In the genomic region with DNA sequence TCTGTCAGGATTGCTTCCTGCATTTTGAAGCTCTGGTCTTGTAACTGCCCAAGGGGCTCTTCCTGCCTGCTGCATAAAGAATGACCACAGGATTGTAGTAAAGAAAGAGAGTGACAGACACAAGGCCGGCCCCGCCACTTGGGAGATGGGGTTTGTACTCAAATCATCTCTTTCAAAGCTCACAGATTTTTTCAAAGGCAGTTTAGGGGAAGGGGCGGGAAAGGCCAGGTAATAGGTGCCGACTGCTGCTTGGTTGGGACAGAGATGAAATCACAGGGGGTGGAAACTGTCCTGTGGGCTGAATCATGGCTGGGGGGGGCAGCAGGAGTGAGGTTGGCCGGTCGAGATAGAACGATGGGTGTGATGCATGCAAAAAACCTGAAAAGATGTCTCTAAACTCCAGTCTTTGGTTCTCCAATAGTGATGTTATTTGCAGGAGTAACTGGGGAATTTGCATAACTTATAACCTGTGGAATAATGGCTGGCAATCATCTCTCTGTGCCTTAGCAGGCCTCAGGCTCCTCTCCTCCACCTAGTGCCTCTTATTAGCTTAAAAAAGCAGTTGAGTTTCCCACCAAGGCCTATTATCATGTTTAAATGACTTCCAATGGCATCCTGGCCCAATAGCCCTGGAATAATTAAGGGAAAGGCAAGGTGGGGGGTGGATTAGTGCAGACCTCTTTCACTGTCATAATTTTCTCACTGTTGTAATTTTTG, we compare ENCODE assay signal across 22 cellular contexts.
"Had no signal": no experiment of that assay in that cellular context is flagged by ENCODE, and none has a peak within 500 bp of the region (broad histone marks: within the 10 kb centered on the region; RNA-seq: fewer than 3 reads in every experiment).

No MANE protein-coding gene starts in this region.

- H3K4me3 ChIP-seq: esophagus muscularis mucosa, gastroesophageal sphincter, heart right ventricle, left lung, tibial artery, uterus had no signal

- H3K36me3 Mint-ChIP-seq: activated CD4-positive, alpha-beta memory T cell treated with anti-CD3 and anti-CD28 coated beads for 36 hours; activated naive CD8-positive, alpha-beta T cell treated with anti-CD3 and anti-CD28 coated beads for 36 hours had no signal

- H3K36me3 ChIP-seq: esophagus muscularis mucosa, gastroesophageal sphincter, heart right ventricle, left lung, tibial artery, uterus had no signal

- H3K4me1 ChIP-seq: esophagus muscularis mucosa, gastroesophageal sphincter, heart right ventricle, left lung, tibial artery, uterus had no signal

- H3K4me1 Mint-ChIP-seq: activated B cell treated with CpG ODN at 0.5 μM for 24 hours; activated naive CD8-positive, alpha-beta T cell treated with anti-CD3 and anti-CD28 coated beads for 36 hours; activated T-helper 17 cell treated with anti-CD3 and anti-CD28 coated beads, Interleukin-2, amount 50 U/mL, for 72 hours; nephron had no signal

- H3K27ac Mint-ChIP-seq: activated B cell treated with CpG ODN at 0.5 μM for 24 hours; activated CD4-positive, alpha-beta memory T cell treated with anti-CD3 and anti-CD28 coated beads for 36 hours; activated naive CD8-positive, alpha-beta T cell treated with anti-CD3 and anti-CD28 coated beads for 36 hours; activated T-helper 17 cell treated with anti-CD3 and anti-CD28 coated beads, Interleukin-2, amount 50 U/mL, for 72 hours; nephron; T-helper 2 cell treated with Interferon-gamma antibody and Interleukin-4, amounts not matched to agents 5 μg/mL and 100 μg/mL, for 36 hours had no signal

- H3K4me3 Mint-ChIP-seq: activated B cell treated with CpG ODN at 0.5 μM for 24 hours; activated CD4-positive, alpha-beta memory T cell treated with anti-CD3 and anti-CD28 coated beads for 36 hours; activated naive CD8-positive, alpha-beta T cell treated with anti-CD3 and anti-CD28 coated beads for 36 hours; activated T-helper 17 cell treated with anti-CD3 and anti-CD28 coated beads, Interleukin-2, amount 50 U/mL, for 72 hours; nephron; T-helper 2 cell treated with Interferon-gamma antibody and Interleukin-4, amounts not matched to agents 5 μg/mL and 100 μg/mL, for 36 hours had no signal

- ATAC-seq: activated T-helper 17 cell treated with anti-CD3 and anti-CD28 coated beads, Interleukin-2, amount 50 U/mL, for 72 hours; gastroesophageal sphincter; heart right ventricle; left lung had no signal

- H3K9me3 ChIP-seq: esophagus muscularis mucosa, gastroesophageal sphincter, heart right ventricle, left lung, tibial artery, uterus had no signal

- H3K27ac ChIP-seq: esophagus muscularis mucosa, gastroesophageal sphincter, heart right ventricle, left lung, tibial artery, uterus had no signal

- H3K9me3 Mint-ChIP-seq: nephron had no signal

- H3K27me3 ChIP-seq: esophagus muscularis mucosa, gastroesophageal sphincter, left lung, tibial artery, uterus had no signal

- H3K27me3 Mint-ChIP-seq: activated B cell treated with CpG ODN at 0.5 μM for 24 hours; activated CD4-positive, alpha-beta memory T cell treated with anti-CD3 and anti-CD28 coated beads for 36 hours; activated naive CD8-positive, alpha-beta T cell treated with anti-CD3 and anti-CD28 coated beads for 36 hours; activated T-helper 17 cell treated with anti-CD3 and anti-CD28 coated beads, Interleukin-2, amount 50 U/mL, for 72 hours had no signal

- DNase-seq: activated B cell treated with CpG ODN at 0.5 μM for 24 hours; activated CD4-positive, alpha-beta memory T cell treated with anti-CD3 and anti-CD28 coated beads for 36 hours; activated CD4-positive, alpha-beta T cell treated with anti-CD3 and anti-CD28 coated beads for 4 hours; activated naive CD4-positive, alpha-beta T cell; activated naive CD8-positive, alpha-beta T cell treated with anti-CD3 and anti-CD28 coated beads for 36 hours; amniotic stem cell; effector CD4-positive, alpha-beta T cell; heart right ventricle; left lung; midbrain; occipital lobe; retina; stimulated activated CD4-positive, alpha-beta T cell treated with anti-CD3 and anti-CD28 coated beads, Interleukin-12 subunit alpha, Interleukin-12 subunit beta, amount 100 ng/mL, for 4 hours; stimulated activated CD4-positive, alpha-beta T cell treated with anti-CD3 and anti-CD28 coated beads, Interleukin-1b, Interleukin-23, amount 100 ng/mL, for 48 hours; stimulated activated naive CD4-positive, alpha-beta T cell treated with Interleukin-2 at 50 U/mL for 16 hours; tibial artery; uterus had no signal
